In genomic region chr7:22150221-22150620, GRCh38 we compare ENCODE assay signal across 30 cellular contexts.
DNase-seq lines count a peak whose midpoint lies in the region; ATAC-seq and TF ChIP-seq lines count a peak whose summit lies in the region.
"Had no signal": no experiment of that assay in that cellular context is flagged by ENCODE, and none has a peak within 500 bp of the region (broad histone marks: within the 10 kb centered on the region; RNA-seq: fewer than 3 reads in every experiment).

No MANE protein-coding gene starts in this region.

- no peaks in the 10 kb centered on the region for H3K9me3 ChIP-seq in PC-9 (ENCODE audit: insufficient read depth, low read depth)
- no peaks in the 10 kb centered on the region for H3K9me3 ChIP-seq in effector memory CD4-positive, alpha-beta T cell (ENCODE audit: control insufficient read depth, low read length)
- H3K9me3 ChIP-seq: breast epithelium, heart right ventricle, upper lobe of left lung had no signal

- H3K4me2 ChIP-seq in PC-9 = no peak overlapping the region

- no peaks in the 10 kb centered on the region for H3F3A ChIP-seq in PC-9 (ENCODE audit: insufficient read depth, low read depth)

- no peak overlapping the region for H3K27ac ChIP-seq in PC-9
- H3K27ac ChIP-seq in effector memory CD4-positive, alpha-beta T cell (ENCODE audit: insufficient read depth, low read length, poor library complexity, severe bottlenecking) = no peak overlapping the region
- H3K27ac ChIP-seq: breast epithelium, heart right ventricle, upper lobe of left lung had no signal

- no peaks in the 10 kb centered on the region for H3K36me3 ChIP-seq in PC-9 (ENCODE audit: low read depth)
- no peaks in the 10 kb centered on the region for H3K36me3 ChIP-seq in effector memory CD4-positive, alpha-beta T cell (ENCODE audit: control insufficient read depth, insufficient read depth, low read length)
- H3K36me3 ChIP-seq: breast epithelium had no signal

- no TSS peak for BruUV-seq in PC-9 (replicated peaks; lab: Mats Ljungman, UMichigan)

- no peak overlapping the region for H3K4me3 ChIP-seq in PC-9
- no peak overlapping the region for H3K4me3 ChIP-seq in effector memory CD4-positive, alpha-beta T cell (ENCODE audit: insufficient read depth, low read depth, low read length, poor library complexity, severe bottlenecking)
- H3K4me3 ChIP-seq: breast epithelium, heart right ventricle, upper lobe of left lung had no signal

- H3K4me1 ChIP-seq in PC-9 (replicated peaks; ENCODE audit: insufficient read depth) = 0 out of 2 replicates have a peak, but pooled peaks cover 3% of the 10 kb centered on the region
- H3K4me1 ChIP-seq in effector memory CD4-positive, alpha-beta T cell (ENCODE audit: control insufficient read depth, insufficient read depth, low read length, poor library complexity, severe bottlenecking) = no peaks in the 10 kb centered on the region
- H3K4me1 ChIP-seq: breast epithelium had no signal

- H4K20me1 ChIP-seq in PC-9 (ENCODE audit: insufficient read depth) = no peaks in the 10 kb centered on the region

- DNase-seq in A172 (ENCODE audit: low spot score) (peak; percentile 33), PC-9 (peak; percentile 35 to 57), dermis blood vessel endothelial cell (peak; percentile 71), lung microvascular endothelial cell (ENCODE audit: low read depth in 2 of 2) (peak; percentile 29 to 60), mesenteric fat pad (ENCODE audit: low spot score) (no peak), GM19240 (ENCODE audit: insufficient read length, low spot score) (no peak)
- no peak for DNase-seq in effector memory CD4-positive, alpha-beta T cell
- DNase-seq: 8988T; activated CD8-positive, alpha-beta memory T cell treated with anti-CD3 and anti-CD28 coated beads, Interleukin-2, amount 10 ng/mL, durations not matched to agents 7 days and 5 days; activated naive CD4-positive, alpha-beta T cell treated with anti-CD3 and anti-CD28 coated beads for 36 hours; activated T-cell treated with anti-CD3 and anti-CD28 coated beads, Interleukin-2, amount 50 U/mL, for 48 hours; DMS79; effector CD8-positive, alpha-beta T cell; erythroblast; foreskin melanocyte; GDM1; heart right ventricle; kidney; left ventricle myocardium superior; naive B cell; NCI-H1092; NCI-H1694 treated with DMSO at 0.1 percent for 48 hours; NCI-H446 treated with DMSO at 0.1 percent for 48 hours; NCI-H82; stimulated activated CD4-positive, alpha-beta T cell treated with anti-CD3 and anti-CD28 coated beads, Interleukin-15, amount 100 ng/mL, for 24 hours; substantia nigra; upper lobe of left lung had no signal

- H3K9me2 ChIP-seq in PC-9 (ENCODE audit: insufficient read depth) = no peaks in the 10 kb centered on the region

- H3K27me3 ChIP-seq in PC-9 (ENCODE audit: insufficient read depth, low read depth) = no peaks in the 10 kb centered on the region
- H3K27me3 ChIP-seq in effector memory CD4-positive, alpha-beta T cell (replicated peaks; ENCODE audit: control insufficient read depth, insufficient read depth, low read length, poor library complexity, severe bottlenecking) = no peaks in the 10 kb centered on the region
- H3K27me3 ChIP-seq: breast epithelium, heart right ventricle, upper lobe of left lung had no signal

- no peak for TF ChIP-seq CTCF in PC-9 (conservative IDR thresholded peaks at IDR 0.05)

- no peak overlapping the region for H2AFZ ChIP-seq in PC-9

- H3K79me2 ChIP-seq in PC-9 (ENCODE audit: low read depth) = no peaks in the 10 kb centered on the region

- ATAC-seq in GM21576 (IDR thresholded peaks at IDR 0.05; ENCODE audit: unreplicated experiment) = no peak
- ATAC-seq: activated CD8-positive, alpha-beta memory T cell treated with anti-CD3 and anti-CD28 coated beads, Interleukin-2, amount 10 ng/mL, durations not matched to agents 7 days and 5 days; heart right ventricle; left ventricle myocardium superior; stimulated activated effector memory CD8-positive, alpha-beta T cell treated with anti-CD3 and anti-CD28 coated beads, Interleukin-12 subunit alpha, Interleukin-12 subunit beta, amount 100 ng/mL, for 72 hours had no signal

- CTCF ChIA-PET in PC-9 (lab: Charles Lee) = interaction anchor here (0.7 kb wide), 1 partner anchor 213 kb away, joined by 4 read pairs; no protein-coding TSS in a partner anchor

- intact Hi-C loops in PC-9 (cut with micrococcal nuclease; ENCODE audit: unreplicated experiment) = no loop called here

- POLR2A ChIA-PET in PC-9 (lab: Charles Lee; ENCODE audit: unreplicated experiment) = interaction anchor here (0.6 kb wide), 1 partner anchor 129 kb away, joined by 3 read pairs; no protein-coding TSS in a partner anchor

Comparison
In these comparisons a context has a peak if more than half of its experiments do, and no peak if none do; other contexts are left out.
1. DNase-seq: peak in A172 (single experiment), PC-9 (2 of 2), dermis blood vessel endothelial cell (single experiment) and lung microvascular endothelial cell (2 of 2); none in effector memory CD4-positive, alpha-beta T cell (0 of 3), mesenteric fat pad (single experiment) and GM19240 (single experiment).